Comparison of ENCODE assay signal across 14 cellular contexts in the genomic region with DNA sequence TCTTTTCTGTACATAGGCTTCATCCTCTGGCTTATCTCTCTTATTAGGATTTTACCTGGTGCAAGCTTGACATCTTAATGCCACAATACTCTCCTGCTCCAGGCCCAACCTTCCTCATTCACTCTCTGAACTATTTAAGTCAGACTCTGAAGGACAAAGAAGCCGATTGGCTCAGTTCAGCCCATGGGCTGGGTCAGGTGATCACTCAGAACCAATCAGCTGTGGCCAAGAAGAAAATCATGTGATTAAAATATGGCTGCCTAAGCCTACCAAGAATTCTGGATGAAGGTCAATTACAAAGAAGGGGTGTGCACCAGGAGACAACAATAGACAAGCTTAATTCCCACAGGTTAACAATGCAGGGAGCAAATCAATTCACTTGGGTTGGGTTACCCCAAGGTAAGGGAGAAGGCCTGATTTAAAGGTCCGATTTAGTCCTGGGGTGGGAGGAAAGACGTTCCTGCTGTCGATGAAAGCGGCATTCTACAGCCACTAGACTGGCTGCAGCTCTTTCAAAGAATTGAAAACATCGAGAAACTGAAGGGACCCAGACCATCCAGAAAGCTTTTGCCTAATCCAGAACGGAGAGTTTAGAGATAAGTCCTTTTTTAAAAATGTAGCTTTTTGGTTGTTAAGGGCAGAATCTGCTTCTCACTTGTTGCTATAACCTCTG. TPM values are rescaled to one million over a fixed set of nuclear protein-coding genes. Genes with fewer than 3 reads are reported as not detected.
DNase-seq lines count a peak whose midpoint lies in the region; ATAC-seq and TF ChIP-seq lines count a peak whose summit lies in the region.
"Had no signal": no experiment of that assay in that cellular context is flagged by ENCODE, and none has a peak within 500 bp of the region (broad histone marks: within the 10 kb centered on the region; RNA-seq: fewer than 3 reads in every experiment).

No MANE protein-coding gene starts in this region.

- in situ Hi-C loops in SK-MEL-5 (cut with HindIII; ENCODE audit: low pct_unique_long_range_greater_than_20kb, low sequenced_read_pairs): no loop called here

- no peak overlapping the region for H3K27ac Mint-ChIP-seq in memory B cell
- H3K27ac Mint-ChIP-seq in effector memory CD8-positive, alpha-beta T cell: no peak overlapping the region

- no peak for TF ChIP-seq CTCF in HEK293 (tag by site-specific recombination; IDR thresholded peaks at IDR 0.05)

- H3K27me3 Mint-ChIP-seq in memory B cell: no peaks in the 10 kb centered on the region
- no peaks in the 10 kb centered on the region for H3K27me3 Mint-ChIP-seq in effector memory CD8-positive, alpha-beta T cell

- peak; percentile 67 for DNase-seq in DMS 273 (lab: John Stamatoyannopoulos, UW; ENCODE audit: unreplicated experiment)
- DNase-seq in DMS 273 treated with DMSO at 0.1 percent for 48 hours (lab: John Stamatoyannopoulos, UW): no peak
- DNase-seq in SK-MEL-5 (ENCODE audit: low read depth, low spot score): peak; percentile 11
- no peak for DNase-seq in memory B cell (ENCODE audit: low spot score in 2 of 2)
- DNase-seq in effector memory CD8-positive, alpha-beta T cell: no peak
- DNase-seq: GF-D8, GOT3, mesenchymal stem cell, right cardiac atrium had no signal

- CTCF ChIA-PET in HEK293 (lab: Yijun Ruan, JAX): interaction anchor here (1.7 kb wide), 1 partner anchor 126 kb away, joined by 5 read pairs; no protein-coding TSS in a partner anchor

- H3K9me3 ChIP-seq in HEK293 (ENCODE audit: control insufficient read depth, insufficient read depth, low read depth, low read length): no peaks in the 10 kb centered on the region
- H3K9me3 ChIP-seq: Peyer's patch had no signal

- no peaks in the 10 kb centered on the region for H3K36me3 Mint-ChIP-seq in memory B cell
- no peaks in the 10 kb centered on the region for H3K36me3 Mint-ChIP-seq in effector memory CD8-positive, alpha-beta T cell (ENCODE audit: insufficient read depth)

- H3K4me3 Mint-ChIP-seq in memory B cell: no peak overlapping the region
- H3K4me3 Mint-ChIP-seq in effector memory CD8-positive, alpha-beta T cell: no peak overlapping the region

- ATAC-seq in memory B cell (ENCODE audit: low read depth) (peak; percentile 21), GM18867 (IDR thresholded peaks at IDR 0.05; ENCODE audit: unreplicated experiment) (no peak), GM21723 (IDR thresholded peaks at IDR 0.05; ENCODE audit: unreplicated experiment) (no peak)
- no peak for ATAC-seq in effector memory CD8-positive, alpha-beta T cell (replicated peaks)
- ATAC-seq: right cardiac atrium had no signal

- peaks cover 2% of the 10 kb centered on the region for H3K9me3 Mint-ChIP-seq in memory B cell
- H3K9me3 Mint-ChIP-seq in effector memory CD8-positive, alpha-beta T cell: no peaks in the 10 kb centered on the region

- no peaks in the 10 kb centered on the region for H3K4me1 ChIP-seq in HEK293 (ENCODE audit: control insufficient read depth, insufficient read depth, low read length)
- H3K4me1 ChIP-seq: Peyer's patch had no signal

- H3K36me3 ChIP-seq in HEK293 (ENCODE audit: control insufficient read depth in 2 of 2, insufficient read depth in 1 of 2, low read length in 2 of 2): no peaks in the 10 kb centered on the region
- H3K36me3 ChIP-seq: Peyer's patch had no signal

- H3K27ac ChIP-seq in HEK293 (ENCODE audit: extremely low read depth, low read depth, low read length): no peak overlapping the region
- H3K27ac ChIP-seq: 22Rv1, Peyer's patch had no signal

- POLR2A ChIA-PET in HEK293 (lab: Yijun Ruan, JAX): no interaction called here

- no peaks in the 10 kb centered on the region for H3K4me1 Mint-ChIP-seq in memory B cell
- H3K4me1 Mint-ChIP-seq in effector memory CD8-positive, alpha-beta T cell (ENCODE audit: low read depth in 2 of 2): peaks cover 0 to 4% of the 10 kb centered on the region in 2 donors

- no peak overlapping the region for H3K4me3 ChIP-seq in HEK293 (ENCODE audit: low read depth, low read length)
- H3K4me3 ChIP-seq: Peyer's patch had no signal

TF ChIP-seq in HEK293, 187 proteins besides CTCF, POLR2A, EP300 and RAD21:
- TF ChIP-seq, protein P1, sequence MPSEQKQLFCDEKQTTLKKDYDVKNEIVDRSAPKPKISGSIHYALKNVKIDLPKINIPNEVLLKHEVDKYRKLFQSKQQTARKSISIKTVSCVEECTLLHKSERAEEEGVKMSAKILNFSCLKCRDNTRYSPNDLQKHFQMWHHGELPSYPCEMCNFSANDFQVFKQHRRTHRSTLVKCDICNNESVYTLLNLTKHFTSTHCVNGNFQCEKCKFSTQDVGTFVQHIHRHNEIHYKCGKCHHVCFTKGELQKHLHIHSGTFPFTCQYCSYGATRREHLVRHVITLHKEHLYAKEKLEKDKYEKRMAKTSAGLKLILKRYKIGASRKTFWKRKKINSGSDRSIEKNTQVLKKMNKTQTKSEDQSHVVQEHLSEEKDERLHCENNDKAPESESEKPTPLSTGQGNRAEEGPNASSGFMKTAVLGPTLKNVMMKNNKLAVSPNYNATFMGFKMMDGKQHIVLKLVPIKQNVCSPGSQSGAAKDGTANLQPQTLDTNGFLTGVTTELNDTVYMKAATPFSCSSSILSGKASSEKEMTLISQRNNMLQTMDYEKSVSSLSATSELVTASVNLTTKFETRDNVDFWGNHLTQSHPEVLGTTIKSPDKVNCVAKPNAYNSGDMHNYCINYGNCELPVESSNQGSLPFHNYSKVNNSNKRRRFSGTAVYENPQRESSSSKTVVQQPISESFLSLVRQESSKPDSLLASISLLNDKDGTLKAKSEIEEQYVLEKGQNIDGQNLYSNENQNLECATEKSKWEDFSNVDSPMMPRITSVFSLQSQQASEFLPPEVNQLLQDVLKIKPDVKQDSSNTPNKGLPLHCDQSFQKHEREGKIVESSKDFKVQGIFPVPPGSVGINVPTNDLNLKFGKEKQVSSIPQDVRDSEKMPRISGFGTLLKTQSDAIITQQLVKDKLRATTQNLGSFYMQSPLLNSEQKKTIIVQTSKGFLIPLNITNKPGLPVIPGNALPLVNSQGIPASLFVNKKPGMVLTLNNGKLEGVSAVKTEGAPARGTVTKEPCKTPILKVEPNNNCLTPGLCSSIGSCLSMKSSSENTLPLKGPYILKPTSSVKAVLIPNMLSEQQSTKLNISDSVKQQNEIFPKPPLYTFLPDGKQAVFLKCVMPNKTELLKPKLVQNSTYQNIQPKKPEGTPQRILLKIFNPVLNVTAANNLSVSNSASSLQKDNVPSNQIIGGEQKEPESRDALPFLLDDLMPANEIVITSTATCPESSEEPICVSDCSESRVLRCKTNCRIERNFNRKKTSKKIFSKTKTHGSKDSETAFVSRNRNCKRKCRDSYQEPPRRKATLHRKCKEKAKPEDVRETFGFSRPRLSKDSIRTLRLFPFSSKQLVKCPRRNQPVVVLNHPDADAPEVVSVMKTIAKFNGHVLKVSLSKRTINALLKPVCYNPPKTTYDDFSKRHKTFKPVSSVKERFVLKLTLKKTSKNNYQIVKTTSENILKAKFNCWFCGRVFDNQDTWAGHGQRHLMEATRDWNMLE (tag by site-specific recombination; conservative IDR thresholded peaks at IDR 0.05; ENCODE audit: low read depth): peak; percentile 65; the same call in 1 of the 2 replicates
- TF ChIP-seq ZNF629 (tag by site-specific recombination; IDR thresholded peaks at IDR 0.05) (no peak), YY2 (tag by site-specific recombination; IDR thresholded peaks at IDR 0.05) (peak; percentile 36; the same call in 1 of the 2 replicates), SCRT2 (tag by site-specific recombination; IDR thresholded peaks at IDR 0.05) (peak; percentile 60)

RNA-seq across cellular contexts. Expression of a gene that starts 42.9 kb away (rescaled TPM):
- 6.7 and 11.3 TPM in 2 replicates for total RNA-seq in SK-MEL-5 (2014; rRNA removed; shearing (Covaris generic))
- polyA plus RNA-seq in SK-MEL-5 (2015; cell fraction: cytosol; rRNA removed): 7.0 and 9.2 TPM in 2 replicates
- 25.7 and 34.2 TPM in 2 replicates for polyA plus RNA-seq in SK-MEL-5 (2015; cell fraction: nucleus; rRNA removed)

Comparison
In these comparisons a context has a peak if more than half of its experiments do, and no peak if none do; other contexts are left out.
1. DNase-seq: peak in DMS 273 (single experiment) and SK-MEL-5 (single experiment); none in DMS 273 treated with DMSO at 0.1 percent for 48 hours (single experiment), memory B cell (0 of 2) and effector memory CD8-positive, alpha-beta T cell (0 of 3).